In the genomic region with DNA sequence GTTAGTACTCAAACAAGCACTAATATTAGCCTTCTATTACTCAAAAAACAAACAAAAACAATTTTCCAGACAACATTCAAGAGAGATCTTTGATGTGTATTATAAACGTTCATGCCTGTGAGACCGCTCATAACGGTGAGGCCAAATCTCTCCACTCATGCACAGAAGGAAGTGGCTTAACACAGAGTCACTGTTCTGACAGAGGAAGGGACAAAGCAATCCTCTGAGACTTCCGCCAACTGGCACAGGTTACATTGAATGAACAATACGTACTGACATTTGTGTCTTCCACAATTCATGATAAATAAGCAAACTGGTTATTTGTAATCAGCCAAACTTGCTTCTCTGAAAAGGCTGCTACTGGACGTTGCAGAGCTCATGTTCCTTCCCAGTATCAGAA, we compare ENCODE assay signal across 1 cellular context.
TF ChIP-seq lines count a peak whose summit lies in the region.

No MANE protein-coding gene starts in this region.

TF ChIP-seq in HepG2, 621 proteins besides CTCF, POLR2A, EP300 and RAD21:
- no peak for TF ChIP-seq RFX5 (IDR thresholded peaks at IDR 0.05; ENCODE audit: low read depth, low read length)
- peak; percentile 65 for TF ChIP-seq RBM22 (optimal IDR thresholded peaks at IDR 0.05; ENCODE audit: low read length)
- TF ChIP-seq, protein P1, sequence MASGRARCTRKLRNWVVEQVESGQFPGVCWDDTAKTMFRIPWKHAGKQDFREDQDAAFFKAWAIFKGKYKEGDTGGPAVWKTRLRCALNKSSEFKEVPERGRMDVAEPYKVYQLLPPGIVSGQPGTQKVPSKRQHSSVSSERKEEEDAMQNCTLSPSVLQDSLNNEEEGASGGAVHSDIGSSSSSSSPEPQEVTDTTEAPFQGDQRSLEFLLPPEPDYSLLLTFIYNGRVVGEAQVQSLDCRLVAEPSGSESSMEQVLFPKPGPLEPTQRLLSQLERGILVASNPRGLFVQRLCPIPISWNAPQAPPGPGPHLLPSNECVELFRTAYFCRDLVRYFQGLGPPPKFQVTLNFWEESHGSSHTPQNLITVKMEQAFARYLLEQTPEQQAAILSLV (CRISPR knock-in tag; IDR thresholded peaks at IDR 0.05; ENCODE audit: borderline replicate concordance): no peak
- TF ChIP-seq, protein P2, sequence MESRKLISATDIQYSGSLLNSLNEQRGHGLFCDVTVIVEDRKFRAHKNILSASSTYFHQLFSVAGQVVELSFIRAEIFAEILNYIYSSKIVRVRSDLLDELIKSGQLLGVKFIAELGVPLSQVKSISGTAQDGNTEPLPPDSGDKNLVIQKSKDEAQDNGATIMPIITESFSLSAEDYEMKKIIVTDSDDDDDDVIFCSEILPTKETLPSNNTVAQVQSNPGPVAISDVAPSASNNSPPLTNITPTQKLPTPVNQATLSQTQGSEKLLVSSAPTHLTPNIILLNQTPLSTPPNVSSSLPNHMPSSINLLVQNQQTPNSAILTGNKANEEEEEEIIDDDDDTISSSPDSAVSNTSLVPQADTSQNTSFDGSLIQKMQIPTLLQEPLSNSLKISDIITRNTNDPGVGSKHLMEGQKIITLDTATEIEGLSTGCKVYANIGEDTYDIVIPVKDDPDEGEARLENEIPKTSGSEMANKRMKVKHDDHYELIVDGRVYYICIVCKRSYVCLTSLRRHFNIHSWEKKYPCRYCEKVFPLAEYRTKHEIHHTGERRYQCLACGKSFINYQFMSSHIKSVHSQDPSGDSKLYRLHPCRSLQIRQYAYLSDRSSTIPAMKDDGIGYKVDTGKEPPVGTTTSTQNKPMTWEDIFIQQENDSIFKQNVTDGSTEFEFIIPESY (CRISPR knock-in tag; IDR thresholded peaks at IDR 0.05): peak; percentile 59; the same call in 1 of the 2 replicates
